In the genomic region with DNA sequence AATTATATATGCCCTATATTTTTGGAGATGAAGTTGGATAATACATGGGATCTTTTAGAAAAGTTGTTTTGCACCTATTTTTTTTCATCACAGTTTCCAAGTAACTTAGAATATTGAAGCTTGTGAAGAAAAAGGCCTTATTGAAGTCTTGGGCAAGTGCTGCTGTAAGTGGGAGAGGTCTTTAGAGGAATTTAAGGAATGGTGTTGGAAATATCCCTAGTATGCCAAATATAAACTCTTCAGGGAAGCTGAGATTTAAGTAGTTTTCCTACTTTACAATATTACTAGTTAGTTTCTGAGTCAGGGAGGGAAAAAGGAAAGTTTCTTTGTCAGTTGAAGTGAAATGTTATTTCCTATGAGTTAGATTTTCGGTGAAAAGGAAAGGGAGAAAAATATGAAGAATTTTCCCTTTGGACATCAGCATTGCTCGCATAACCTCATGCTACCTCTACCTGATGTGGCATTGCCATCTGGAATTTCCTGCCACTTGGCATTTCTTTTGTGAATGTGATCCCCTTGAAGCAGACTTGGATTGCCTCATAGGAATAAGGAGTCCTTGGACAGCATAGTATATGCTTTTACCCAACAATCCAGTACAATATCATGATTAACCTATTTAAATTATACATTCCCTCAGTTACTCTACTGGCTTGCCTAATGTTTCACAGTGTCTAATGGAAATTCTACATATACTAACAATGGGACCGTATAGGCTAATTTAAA, we compare ENCODE assay signal across 20 cellular contexts. TPM values are rescaled to one million over a fixed set of nuclear protein-coding genes. Genes with fewer than 3 reads are reported as not detected.
DNase-seq lines count a peak whose midpoint lies in the region; ATAC-seq and TF ChIP-seq lines count a peak whose summit lies in the region.
"Had no signal": no experiment of that assay in that cellular context is flagged by ENCODE, and none has a peak within 500 bp of the region (broad histone marks: within the 10 kb centered on the region; RNA-seq: fewer than 3 reads in every experiment).

No MANE protein-coding gene starts in this region.

- no peak overlapping the region for H3K9ac ChIP-seq in muscle layer of colon (ENCODE audit: low read length)
- H3K9ac ChIP-seq: BLaER1 had no signal

- 82% methylated on average over 3 of the region's 3 CpGs for WGBS in esophagus muscularis mucosa

- intact Hi-C loops in esophagus muscularis mucosa (cut with DNase I), result no loop called here
- intact Hi-C loops in upper lobe of right lung (cut with DNase I), result no loop called here

- peak; percentile 57 for ATAC-seq in upper lobe of right lung
- no peak for ATAC-seq in GM21737 (IDR thresholded peaks at IDR 0.05; ENCODE audit: unreplicated experiment)
- ATAC-seq: activated CD8-positive, alpha-beta T cell treated with anti-CD3 and anti-CD28 coated beads, Interleukin-2, amount 10 ng/mL, durations not matched to agents 7 days and 5 days; right lobe of liver; Right ventricle myocardium inferior had no signal

- TF ChIP-seq CTCF in esophagus muscularis mucosa (IDR thresholded peaks at IDR 0.05) (no peak), upper lobe of right lung (IDR thresholded peaks at IDR 0.05) (no peak)

- peak; percentile 39 for DNase-seq in GM03348 (ENCODE audit: low spot score)
- DNase-seq in esophagus muscularis mucosa (ENCODE audit: extremely low spot score), result no peak
- no peak for DNase-seq in upper lobe of right lung
- no peak for DNase-seq in NCI-H1417 treated with DMSO at 0.1 percent for 48 hours (lab: John Stamatoyannopoulos, UW)
- no peak for DNase-seq in SKM-1 (lab: John Stamatoyannopoulos, UW; ENCODE audit: unreplicated experiment)
- DNase-seq: activated CD8-positive, alpha-beta T cell treated with anti-CD3 and anti-CD28 coated beads, Interleukin-2, amount 10 ng/mL, durations not matched to agents 7 days and 5 days; adrenal gland; GOT3; NCI-H2107; NCI-H524 treated with DMSO at 0.1 percent for 48 hours; right lobe of liver; stimulated activated CD4-positive, alpha-beta T cell treated with anti-CD3 and anti-CD28 coated beads, Interleukin-2, amount 100 ng/mL, for 24 hours; T-helper 1 cell had no signal

- H3K4me3 ChIP-seq in esophagus muscularis mucosa, result no peak overlapping the region
- no peak overlapping the region for H3K4me3 ChIP-seq in muscle layer of colon (ENCODE audit: low read depth in 1 of 2, low read length in 2 of 2)
- H3K4me3 ChIP-seq in upper lobe of right lung, result no peak overlapping the region
- H3K4me3 ChIP-seq: adrenal gland, BLaER1, right lobe of liver had no signal

- H3K27me3 ChIP-seq in esophagus muscularis mucosa (no peaks in the 10 kb centered on the region), muscle layer of colon (ENCODE audit: control insufficient read depth in 1 of 2, insufficient read depth in 2 of 2, low read length in 2 of 2) (no peaks in the 10 kb centered on the region), upper lobe of right lung (no peaks in the 10 kb centered on the region)
- H3K27me3 ChIP-seq: adrenal gland, BLaER1, right lobe of liver had no signal

- H3K9me3 ChIP-seq in esophagus muscularis mucosa (no peaks in the 10 kb centered on the region), muscle layer of colon (ENCODE audit: low read length) (no peaks in the 10 kb centered on the region), upper lobe of right lung (no peaks in the 10 kb centered on the region)
- H3K9me3 ChIP-seq: adrenal gland, BLaER1, right lobe of liver had no signal

- H3K4me1 ChIP-seq in esophagus muscularis mucosa (peaks cover 0 to 15% (median 13%) of the 10 kb centered on the region in 4 donors), muscle layer of colon (ENCODE audit: insufficient read depth, low read length) (no peaks in the 10 kb centered on the region), upper lobe of right lung (no peaks in the 10 kb centered on the region)
- H3K4me1 ChIP-seq: adrenal gland, BLaER1, right lobe of liver had no signal

- no peak for TF ChIP-seq POLR2A in esophagus muscularis mucosa (IDR thresholded peaks at IDR 0.05; ENCODE audit: low read depth)

- no peak for TF ChIP-seq EP300 in esophagus muscularis mucosa (IDR thresholded peaks at IDR 0.05)

- H3K36me3 ChIP-seq in esophagus muscularis mucosa (no peaks in the 10 kb centered on the region), muscle layer of colon (ENCODE audit: insufficient read depth, low read length) (no peaks in the 10 kb centered on the region), upper lobe of right lung (no peaks in the 10 kb centered on the region)
- H3K36me3 ChIP-seq: adrenal gland, BLaER1, right lobe of liver had no signal

- H3K27ac ChIP-seq in esophagus muscularis mucosa (replicated peaks in 1 of 4), result peak overlapping the region; percentile 2 to 62 (median 16)
- H3K27ac ChIP-seq in muscle layer of colon (ENCODE audit: low read depth, low read length), result peak overlapping the region; percentile 45
- H3K27ac ChIP-seq in upper lobe of right lung, result no peak overlapping the region
- H3K27ac ChIP-seq: BLaER1, HL-60, right lobe of liver had no signal

RNA-seq across cellular contexts. Expression of a gene that starts 12.1 kb away (rescaled TPM):
- 10 to 100 TPM; 20.3 to 32.4 (median 25.1) TPM for total RNA-seq in esophagus muscularis mucosa
- total RNA-seq in upper lobe of right lung, result 53.8 TPM
- total RNA-seq: lung microvascular endothelial cell had no signal

RNA-seq across cellular contexts. Expression of a gene that starts 27.1 kb away (rescaled TPM):
- total RNA-seq in esophagus muscularis mucosa (under 1 TPM; 0.52 to 0.83 (median 0.73) TPM), upper lobe of right lung (0.35 TPM)
- total RNA-seq: activated CD8-positive, alpha-beta T cell treated with anti-CD3 and anti-CD28 coated beads, Interleukin-2, amount 10 ng/mL, durations not matched to agents 7 days and 5 days; lung microvascular endothelial cell; neural crest cell had no signal

RNA-seq across cellular contexts. Expression of a gene that starts 53.3 kb away (rescaled TPM):
- total RNA-seq in esophagus muscularis mucosa (10 to 100 TPM; 17.2 to 28.7 (median 21.3) TPM), upper lobe of right lung (32.9 TPM)
